Comparison of ENCODE assay signal across 28 cellular contexts in genomic region chr7:112292162-112292561, GRCh38.
"Had no signal": no experiment of that assay in that cellular context is flagged by ENCODE, and none has a peak within 500 bp of the region (broad histone marks: within the 10 kb centered on the region; RNA-seq: fewer than 3 reads in every experiment).

No MANE protein-coding gene starts in this region.

- H3K27me3 Mint-ChIP-seq: dendritic cell treated with granulocyte-macrophage colony-stimulating factor and Interleukin-4, amounts not matched to agents 40 ng/mL and 50 ng/mL, for 4 days; naive thymus-derived CD4-positive, alpha-beta T cell; progenitor cell of endocrine pancreas; stimulated activated naive CD8-positive, alpha-beta T cell treated with anti-CD3 and anti-CD28 coated beads, Interleukin-15, amount 100 ng/mL, for 72 hours had no signal

- H3K4me3 ChIP-seq: colonic mucosa, esophagus muscularis mucosa, left lung, pancreas, right lobe of liver, suprapubic skin, thyroid gland, vagina had no signal

- FAIRE-seq: kidney, pancreas, small intestine had no signal

- H3K36me3 ChIP-seq: colonic mucosa, pancreas, thyroid gland had no signal

- H3K4me1 Mint-ChIP-seq: endodermal cell; stimulated activated naive CD8-positive, alpha-beta T cell treated with anti-CD3 and anti-CD28 coated beads, Interleukin-15, amount 100 ng/mL, for 72 hours had no signal

- H3K4me3 Mint-ChIP-seq: dendritic cell treated with granulocyte-macrophage colony-stimulating factor and Interleukin-4, amounts not matched to agents 40 ng/mL and 50 ng/mL, for 4 days; endodermal cell; naive thymus-derived CD4-positive, alpha-beta T cell; stimulated activated naive CD8-positive, alpha-beta T cell treated with anti-CD3 and anti-CD28 coated beads, Interleukin-15, amount 100 ng/mL, for 72 hours had no signal

- ATAC-seq: foreskin keratinocyte; left cardiac atrium; left lung; naive thymus-derived CD4-positive, alpha-beta T cell; pancreas; right lobe of liver; stimulated activated naive CD8-positive, alpha-beta T cell treated with anti-CD3 and anti-CD28 coated beads, Interleukin-15, amount 100 ng/mL, for 72 hours had no signal

- H3K4me1 ChIP-seq: colonic mucosa, esophagus muscularis mucosa, left lung, right lobe of liver, suprapubic skin, vagina had no signal

- H3K9me3 ChIP-seq: colonic mucosa, esophagus muscularis mucosa, left lung, pancreas, right lobe of liver, suprapubic skin, thyroid gland, vagina had no signal

- H3K27me3 ChIP-seq: colonic mucosa, esophagus muscularis mucosa, foreskin keratinocyte, left lung, pancreas, right lobe of liver, suprapubic skin, thyroid gland, vagina had no signal

- H3K27ac ChIP-seq: colonic mucosa, epithelial cell of prostate, esophagus muscularis mucosa, foreskin keratinocyte, left lung, pancreas, right lobe of liver, suprapubic skin, thyroid gland, vagina had no signal

- H3K9me3 Mint-ChIP-seq: dendritic cell treated with granulocyte-macrophage colony-stimulating factor and Interleukin-4, amounts not matched to agents 40 ng/mL and 50 ng/mL, for 4 days; endodermal cell; naive thymus-derived CD4-positive, alpha-beta T cell; stimulated activated naive CD8-positive, alpha-beta T cell treated with anti-CD3 and anti-CD28 coated beads, Interleukin-15, amount 100 ng/mL, for 72 hours had no signal

- DNase-seq: colonic mucosa; effector CD8-positive, alpha-beta T cell; endodermal cell; foreskin keratinocyte; hypothalamus; kidney; left cardiac atrium; left lung; mesendoderm; midbrain; naive thymus-derived CD4-positive, alpha-beta T cell; occipital lobe; pancreas; right lobe of liver; small intestine; stimulated activated CD4-positive, alpha-beta T cell treated with anti-CD3 and anti-CD28 coated beads, Interleukin-12 subunit alpha, Interleukin-12 subunit beta, amount 100 ng/mL, for 4 hours; stimulated activated CD4-positive, alpha-beta T cell treated with anti-CD3 and anti-CD28 coated beads, Interleukin-1b, Interleukin-23, amount 100 ng/mL, for 48 hours; stimulated activated CD4-positive, alpha-beta T cell treated with anti-CD3 and anti-CD28 coated beads, Interleukin-4, amount 100 ng/mL, for 1 hour; stimulated activated CD8-positive, alpha-beta memory T cell treated with anti-CD3 and anti-CD28 coated beads, Interleukin-4, amount 100 ng/mL, for 48 hours; stimulated activated naive CD8-positive, alpha-beta T cell treated with anti-CD3 and anti-CD28 coated beads, Interleukin-15, amount 100 ng/mL, for 72 hours; thyroid gland; trophoblast cell had no signal

- H3K27ac Mint-ChIP-seq: dendritic cell treated with granulocyte-macrophage colony-stimulating factor and Interleukin-4, amounts not matched to agents 40 ng/mL and 50 ng/mL, for 4 days; endodermal cell; progenitor cell of endocrine pancreas; stimulated activated naive CD8-positive, alpha-beta T cell treated with anti-CD3 and anti-CD28 coated beads, Interleukin-15, amount 100 ng/mL, for 72 hours had no signal
